In genomic region chr19:53870485-53870844, GRCh38 we compare ENCODE assay signal across 8 cellular contexts. TPM values are rescaled to one million over a fixed set of nuclear protein-coding genes. Genes with fewer than 3 reads are reported as not detected.
DNase-seq lines count a peak whose midpoint lies in the region; ATAC-seq and TF ChIP-seq lines count a peak whose summit lies in the region.

No MANE protein-coding gene starts in this region.

- H3K4me3 ChIP-seq in MG63 = peak overlapping the region; percentile 20
- H3K4me3 ChIP-seq in cardiac fibroblast (replicated peaks in 1 of 2; ENCODE audit: low read depth in 2 of 2, low read length in 2 of 2) = peak overlapping the region; percentile 21 to 24

- H3K9me3 ChIP-seq in MG63 = no peaks in the 10 kb centered on the region

- peaks cover 37 to 86% (median 68%) of the 10 kb centered on the region in 4 donors for H3K4me1 Mint-ChIP-seq in naive thymus-derived CD8-positive, alpha-beta T cell

- no peak for TF ChIP-seq CTCF in cardiac fibroblast (IDR thresholded peaks at IDR 0.05; ENCODE audit: low read depth, low read length)

- peaks cover 13 to 33% (median 15%) of the 10 kb centered on the region in 3 donors for H3K36me3 Mint-ChIP-seq in naive thymus-derived CD8-positive, alpha-beta T cell

- DNase-seq in Ammon's horn (ENCODE audit: low spot score) (peak; percentile 56), MG63 (no peak), cardiac fibroblast (ENCODE audit: low read depth in 2 of 2) (no peak), NCI-H187 treated with DMSO at 0.1 percent for 48 hours (lab: John Stamatoyannopoulos, UW) (no peak)
- DNase-seq in naive thymus-derived CD8-positive, alpha-beta T cell = peak in 3 of 10 donors; percentile 20 to 28 (median 21)

- H3K27me3 Mint-ChIP-seq in naive thymus-derived CD8-positive, alpha-beta T cell = no peaks in the 10 kb centered on the region

- H3K4me3 Mint-ChIP-seq in naive thymus-derived CD8-positive, alpha-beta T cell = peak overlapping the region; percentile 51 to 85 (median 77)

- H3K9me3 Mint-ChIP-seq in naive thymus-derived CD8-positive, alpha-beta T cell = peaks cover 0 to 14% (median 3%) of the 10 kb centered on the region in 9 donors

- peak overlapping the region; percentile 81 to 97 (median 93) for H3K27ac Mint-ChIP-seq in naive thymus-derived CD8-positive, alpha-beta T cell

- no peaks in the 10 kb centered on the region for H3K27me3 ChIP-seq in MG63

- POLR2A ChIA-PET in naive thymus-derived CD8-positive, alpha-beta T cell (lab: Charles Lee) = interaction anchor here (1.8 kb wide), 1 partner anchor 12 kb away, joined by 6 read pairs; the partner anchor contains the start of gene PRKCG

- peaks cover 44% of the 10 kb centered on the region for H3K36me3 ChIP-seq in MG63

- no peak for ATAC-seq in naive thymus-derived CD8-positive, alpha-beta T cell
- ATAC-seq in GM21381 (IDR thresholded peaks at IDR 0.05; ENCODE audit: unreplicated experiment) (no peak), HG03342 (IDR thresholded peaks at IDR 0.05; ENCODE audit: unreplicated experiment) (no peak), GM21390 (IDR thresholded peaks at IDR 0.05; ENCODE audit: unreplicated experiment) (no peak)

RNA-seq across cellular contexts. Expression of gene MYADM, which starts 2.8 kb away (rescaled TPM):
- 8.3 and 18.7 TPM in 2 replicates for total RNA-seq in MG63 (2014; rRNA removed; shearing (Covaris generic); ENCODE audit: low replicate concordance)
- 10 to 100 TPM; 35.0 to 36.5 TPM for total RNA-seq in naive thymus-derived CD8-positive, alpha-beta T cell
- polyA plus RNA-seq in naive thymus-derived CD8-positive, alpha-beta T cell = 10 to 100 TPM; 33.9 to 42.0 (median 40.3) TPM

RNA-seq across cellular contexts. Expression of gene PRKCG, which starts 11.5 kb away (rescaled TPM):
- total RNA-seq in MG63 (2014; rRNA removed; shearing (Covaris generic); ENCODE audit: low replicate concordance) = not detected in 2 replicates
- total RNA-seq in naive thymus-derived CD8-positive, alpha-beta T cell = not detected
- polyA plus RNA-seq in naive thymus-derived CD8-positive, alpha-beta T cell = not detected

RNA-seq across cellular contexts. Expression of gene CACNG7, which starts 38.6 kb away (rescaled TPM):
- not detected in 2 replicates for total RNA-seq in MG63 (2014; rRNA removed; shearing (Covaris generic); ENCODE audit: low replicate concordance)
- total RNA-seq in naive thymus-derived CD8-positive, alpha-beta T cell = not detected
- not detected for polyA plus RNA-seq in naive thymus-derived CD8-positive, alpha-beta T cell

RNA-seq across cellular contexts. Expression of gene NLRP12, which starts 46.4 kb away (rescaled TPM):
- not detected in 2 replicates for total RNA-seq in MG63 (2014; rRNA removed; shearing (Covaris generic); ENCODE audit: low replicate concordance)
- total RNA-seq in naive thymus-derived CD8-positive, alpha-beta T cell = not detected
- under 1 TPM in 1 of 3 donors, not detected in 2; 0.21 TPM for polyA plus RNA-seq in naive thymus-derived CD8-positive, alpha-beta T cell
